Comparison of ENCODE assay signal across 8 cellular contexts in the genomic region with DNA sequence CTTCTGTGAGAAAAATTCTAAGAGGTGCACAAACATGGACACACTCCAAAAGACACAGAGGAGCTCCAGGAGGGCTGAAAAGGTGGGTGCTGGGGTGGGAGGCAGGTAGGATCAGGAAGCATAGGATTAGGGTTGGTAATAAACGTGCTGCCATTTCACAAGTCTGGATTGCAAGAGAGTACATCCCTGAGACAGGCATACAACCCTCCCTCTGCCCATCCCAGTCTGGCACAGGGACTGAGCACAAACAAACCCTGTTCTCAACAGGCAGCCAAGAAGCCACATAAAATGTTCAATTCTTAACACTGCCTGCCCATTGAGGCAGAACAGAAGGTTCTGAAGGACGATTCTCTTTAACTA. TPM values are rescaled to one million over a fixed set of nuclear protein-coding genes. Genes with fewer than 3 reads are reported as not detected.
DNase-seq lines count a peak whose midpoint lies in the region; ATAC-seq and TF ChIP-seq lines count a peak whose summit lies in the region.

No MANE protein-coding gene starts in this region.

- intact Hi-C loops in prostate gland (cut with DNase I) = no loop called here

- H3K9me3 ChIP-seq in prostate gland (no peaks in the 10 kb centered on the region), WERI-Rb-1 (ENCODE audit: severe bottlenecking) (no peaks in the 10 kb centered on the region)
- no peaks in the 10 kb centered on the region for H3K9me3 ChIP-seq in effector memory CD4-positive, alpha-beta T cell (ENCODE audit: control insufficient read depth, low read length)

- TF ChIP-seq POLR2A in prostate gland (IDR thresholded peaks at IDR 0.05) = no peak

- H3K36me3 Mint-ChIP-seq in central memory CD8-positive, alpha-beta T cell (ENCODE audit: insufficient read depth) = peaks cover 2% of the 10 kb centered on the region

- H3K4me1 Mint-ChIP-seq in central memory CD8-positive, alpha-beta T cell = peaks cover 23% of the 10 kb centered on the region

- H3K27me3 Mint-ChIP-seq in central memory CD8-positive, alpha-beta T cell = no peaks in the 10 kb centered on the region

- ATAC-seq in GM18909 (IDR thresholded peaks at IDR 0.05; ENCODE audit: poor library complexity, unreplicated experiment) (peak; percentile 23), HG03521 (IDR thresholded peaks at IDR 0.05; ENCODE audit: unreplicated experiment) (peak; percentile 22)
- ATAC-seq in central memory CD8-positive, alpha-beta T cell (replicated peaks; ENCODE audit: extremely low read depth, poor library complexity, severe bottlenecking) = no peak

- peak overlapping the region in 1 of 2 donors; percentile 12 for H3K4me3 ChIP-seq in prostate gland
- no peak overlapping the region for H3K4me3 ChIP-seq in WERI-Rb-1 (ENCODE audit: low read depth, low read length)
- no peak overlapping the region for H3K4me3 ChIP-seq in effector memory CD4-positive, alpha-beta T cell (ENCODE audit: insufficient read depth, low read depth, low read length, poor library complexity, severe bottlenecking)

- DNase-seq in central memory CD8-positive, alpha-beta T cell (ENCODE audit: low spot score in 2 of 2) = no peak
- DNase-seq in prostate gland (ENCODE audit: low spot score) (peak; percentile 86), WERI-Rb-1 (no peak), AG08396 (ENCODE audit: low spot score) (no peak)
- DNase-seq in effector memory CD4-positive, alpha-beta T cell = no peak

- no peaks in the 10 kb centered on the region for H3K9me3 Mint-ChIP-seq in central memory CD8-positive, alpha-beta T cell

- no peak overlapping the region for H3K4me3 Mint-ChIP-seq in central memory CD8-positive, alpha-beta T cell

- peaks cover 16% of the 10 kb centered on the region for H3K4me1 ChIP-seq in prostate gland (replicated peaks)
- peaks cover 4% of the 10 kb centered on the region for H3K4me1 ChIP-seq in effector memory CD4-positive, alpha-beta T cell (ENCODE audit: control insufficient read depth, insufficient read depth, low read length, poor library complexity, severe bottlenecking)

- 13% methylated on average over 2 of the region's 2 CpGs for WGBS in prostate gland

- peak overlapping the region; percentile 84 for H3K27ac Mint-ChIP-seq in central memory CD8-positive, alpha-beta T cell (ENCODE audit: low read depth)

- H3K36me3 ChIP-seq in prostate gland (no peaks in the 10 kb centered on the region), WERI-Rb-1 (no peaks in the 10 kb centered on the region)
- H3K36me3 ChIP-seq in effector memory CD4-positive, alpha-beta T cell (ENCODE audit: control insufficient read depth, insufficient read depth, low read length) = no peaks in the 10 kb centered on the region

- H3K27me3 ChIP-seq in prostate gland (replicated peaks; ENCODE audit: insufficient read depth) (no peaks in the 10 kb centered on the region), WERI-Rb-1 (ENCODE audit: insufficient read depth, low read depth, severe bottlenecking) (no peaks in the 10 kb centered on the region)
- H3K27me3 ChIP-seq in effector memory CD4-positive, alpha-beta T cell (replicated peaks; ENCODE audit: control insufficient read depth, insufficient read depth, low read length, poor library complexity, severe bottlenecking) = no peaks in the 10 kb centered on the region

- no peak for TF ChIP-seq CTCF in 22Rv1 (IDR thresholded peaks at IDR 0.05)
- TF ChIP-seq CTCF in prostate gland (IDR thresholded peaks at IDR 0.05) = no peak
- TF ChIP-seq CTCF in WERI-Rb-1 (IDR thresholded peaks at IDR 0.05; ENCODE audit: low read depth, low read length) = no peak

- H3K27ac ChIP-seq in 22Rv1 (peak overlapping the region; percentile 71), prostate gland (peak overlapping the region; percentile 87 to 91), WERI-Rb-1 (no peak overlapping the region)
- H3K27ac ChIP-seq in effector memory CD4-positive, alpha-beta T cell (ENCODE audit: insufficient read depth, low read length, poor library complexity, severe bottlenecking) = no peak overlapping the region

RNA-seq across cellular contexts. Expression of a gene that starts 18.5 kb away (rescaled TPM):
- 10 to 100 TPM; 21.6 to 41.9 TPM for total RNA-seq in prostate gland

Comparison
In these comparisons a context has a peak if more than half of its experiments do, and no peak if none do; other contexts are left out.
1. H3K27ac ChIP-seq: peak in 22Rv1 (single experiment) and prostate gland (2 of 2); none in WERI-Rb-1 (single experiment) and effector memory CD4-positive, alpha-beta T cell (single experiment).